ENCODE assay signal across 1 cellular context in the genomic region with DNA sequence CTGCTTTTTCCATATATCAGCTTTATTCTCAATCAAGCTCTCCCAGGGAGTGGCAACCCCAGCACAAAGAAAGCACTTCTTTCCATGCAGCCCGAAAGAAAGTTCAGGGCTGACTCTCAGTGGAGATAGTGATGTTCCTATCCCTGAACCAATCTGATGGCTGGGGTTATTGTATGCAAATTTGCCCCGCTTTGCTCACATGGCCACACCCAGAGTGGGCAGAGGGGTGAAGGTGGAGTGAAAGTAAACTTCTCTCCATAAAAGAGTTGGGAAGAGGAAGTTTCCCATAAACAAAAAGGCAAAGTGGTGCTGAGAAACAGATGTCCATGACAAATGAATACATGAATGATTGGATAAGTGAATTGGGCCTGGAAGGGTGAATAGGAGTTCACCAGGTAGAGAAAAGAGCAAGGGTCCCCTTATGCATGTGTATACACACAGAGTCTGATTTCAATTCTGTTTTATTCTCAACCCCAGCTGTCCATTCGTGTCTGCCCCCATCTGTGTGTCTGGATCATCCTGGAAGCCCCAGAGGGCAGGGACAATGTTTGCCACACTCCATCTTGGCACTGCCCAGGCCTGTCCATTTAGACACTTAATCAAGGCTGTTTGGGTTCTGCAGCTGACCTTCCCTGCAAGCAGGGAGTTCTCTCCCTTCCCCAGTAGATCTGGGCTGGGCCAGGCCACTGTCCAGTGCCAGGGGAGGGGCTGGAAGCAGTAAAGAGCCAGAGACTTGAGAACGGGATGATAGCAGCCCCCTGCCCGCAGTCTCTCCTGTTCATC.
TF ChIP-seq lines count a peak whose summit lies in the region.

No MANE protein-coding gene starts in this region.

TF ChIP-seq in H1, 55 proteins besides CTCF, POLR2A, EP300 and RAD21:
- TF ChIP-seq, protein P1, sequence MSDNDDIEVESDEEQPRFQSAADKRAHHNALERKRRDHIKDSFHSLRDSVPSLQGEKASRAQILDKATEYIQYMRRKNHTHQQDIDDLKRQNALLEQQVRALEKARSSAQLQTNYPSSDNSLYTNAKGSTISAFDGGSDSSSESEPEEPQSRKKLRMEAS (IDR thresholded peaks at IDR 0.05): no peak
- TF ChIP-seq SP4 (IDR thresholded peaks at IDR 0.05; ENCODE audit: low read length) (no peak), POLR2AphosphoS5 (IDR thresholded peaks at IDR 0.05; ENCODE audit: low read depth, low read length) (no peak), SIRT6 (IDR thresholded peaks at IDR 0.05; ENCODE audit: low read length) (no peak), HDAC2 (IDR thresholded peaks at IDR 0.05; ENCODE audit: borderline replicate concordance in 1 of 2, low read depth in 2 of 2, low read length in 2 of 2) (no peak), SAP30 (IDR thresholded peaks at IDR 0.05; ENCODE audit: insufficient read depth, insufficient replicate concordance, low read length) (no peak), GABPA (IDR thresholded peaks at IDR 0.05; ENCODE audit: borderline replicate concordance, insufficient read depth, low read length) (no peak), NANOG (IDR thresholded peaks at IDR 0.05; ENCODE audit: insufficient read depth, low read depth, low read length, poor library complexity, severe bottlenecking) (no peak), JUND (IDR thresholded peaks at IDR 0.05; ENCODE audit: low read length) (no peak), RBBP5 (IDR thresholded peaks at IDR 0.05; ENCODE audit: borderline replicate concordance, low read depth, low read length) (no peak), CTBP2 (IDR thresholded peaks at IDR 0.05; ENCODE audit: borderline replicate concordance, insufficient read depth, insufficient read length, low read length) (no peak), SRF (IDR thresholded peaks at IDR 0.05; ENCODE audit: low read depth, low read length) (no peak), SP2 (IDR thresholded peaks at IDR 0.05; ENCODE audit: low read length) (no peak), SP1 (IDR thresholded peaks at IDR 0.05; ENCODE audit: low read depth, low read length) (no peak), YY1 (IDR thresholded peaks at IDR 0.05; ENCODE audit: low read depth, low read length) (no peak)
